In the genomic region with DNA sequence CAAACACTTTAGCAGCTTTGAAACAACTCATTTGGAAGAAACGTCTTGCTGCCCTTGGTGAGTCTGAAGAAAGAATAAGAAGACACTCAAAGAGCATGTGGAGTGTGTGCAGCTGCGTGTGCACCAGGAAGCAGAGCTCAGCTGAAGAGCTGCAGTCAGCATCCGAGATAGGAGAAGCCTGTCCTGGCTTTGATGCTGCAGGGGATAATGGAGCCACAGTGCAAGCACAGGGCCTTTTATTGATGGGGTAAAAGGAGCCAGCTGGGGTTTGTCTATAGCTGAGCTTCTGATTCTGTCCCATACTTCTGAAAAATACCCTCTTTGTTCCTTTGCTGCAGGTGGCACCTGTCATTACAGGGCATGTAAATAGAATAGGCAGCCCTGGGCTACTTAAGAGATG, we compare ENCODE assay signal across 19 cellular contexts.
"Had no signal": no experiment of that assay in that cellular context is flagged by ENCODE, and none has a peak within 500 bp of the region (broad histone marks: within the 10 kb centered on the region; RNA-seq: fewer than 3 reads in every experiment).

No MANE protein-coding gene starts in this region.

- DNase-seq: activated CD4-positive, alpha-beta T cell treated with anti-CD3 and anti-CD28 coated beads, Interleukin-2, amount 10 ng/mL, durations not matched to agents 7 days and 5 days; activated CD4-positive, CD25-positive, alpha-beta regulatory T cell; activated CD8-positive, alpha-beta memory T cell treated with anti-CD3 and anti-CD28 coated beads, Interleukin-2, amount 50 U/mL, for 4 hours; activated naive CD4-positive, alpha-beta T cell treated with anti-CD3 and anti-CD28 coated beads, Interleukin-2, amount 10 ng/mL, durations not matched to agents 7 days and 5 days; activated naive CD8-positive, alpha-beta T cell treated with anti-CD3 and anti-CD28 coated beads, Interleukin-2, amount 50 U/mL, for 24 hours; activated T-cell treated with anti-CD3 and anti-CD28 coated beads, Interleukin-2, amount 50 U/mL, for 4 hours; aorta; brain microvascular endothelial cell; central memory CD4-positive, alpha-beta T cell; left cardiac atrium; mesendoderm; natural killer cell; retina; stimulated activated CD4-positive, alpha-beta T cell treated with anti-CD3 and anti-CD28 coated beads, Interleukin-12 subunit alpha, Interleukin-12 subunit beta, amount 100 ng/mL, for 4 hours; stimulated activated CD4-positive, alpha-beta T cell treated with anti-CD3 and anti-CD28 coated beads, Interleukin-2, amount 100 ng/mL, for 24 hours; stimulated activated naive CD4-positive, alpha-beta T cell treated with Interleukin-2 at 50 U/mL for 16 hours; T-helper 9 cell; transverse colon; uterus had no signal
